29 cellular contexts compared by ENCODE assay signal in genomic region chr11:80074837-80075236, GRCh38.
"Had no signal": no experiment of that assay in that cellular context is flagged by ENCODE, and none has a peak within 500 bp of the region (broad histone marks: within the 10 kb centered on the region; RNA-seq: fewer than 3 reads in every experiment).

No MANE protein-coding gene starts in this region.

- H3K27me3 ChIP-seq: adrenal gland, ascending aorta, body of pancreas, brain microvascular endothelial cell, breast epithelium, cardiac muscle cell had no signal

- H3K27ac ChIP-seq: adrenal gland, ascending aorta, body of pancreas, brain microvascular endothelial cell, breast epithelium, cardiac muscle cell had no signal

- DNase-seq: activated effector memory CD4-positive, alpha-beta T cell treated with anti-CD3 and anti-CD28 coated beads, Interleukin-2, amount 50 U/mL, for 16 hours; activated effector memory CD4-positive, alpha-beta T cell treated with Interleukin-2 at 50 U/mL for 16 hours; activated gamma-delta T cell; activated gamma-delta T cell treated with Interleukin-2 at 50 U/mL for 16 hours; activated naive CD4-positive, alpha-beta T cell; activated naive CD4-positive, alpha-beta T cell treated with anti-CD3 and anti-CD28 coated beads for 36 hours; activated naive CD4-positive, alpha-beta T cell treated with anti-CD3 and anti-CD28 coated beads, Interleukin-2, amount 10 ng/mL, durations not matched to agents 7 days and 5 days; activated naive CD4-positive, alpha-beta T cell treated with anti-CD3 and anti-CD28 coated beads, Interleukin-2, amount 50 U/mL, for 16 hours; activated naive CD4-positive, alpha-beta T cell treated with Interleukin-2 at 50 U/mL for 16 hours; activated naive CD8-positive, alpha-beta T cell treated with anti-CD3 and anti-CD28 coated beads for 36 hours; activated naive CD8-positive, alpha-beta T cell treated with anti-CD3 and anti-CD28 coated beads, Interleukin-2, amount 10 ng/mL, durations not matched to agents 7 days and 5 days; activated naive CD8-positive, alpha-beta T cell treated with anti-CD3 and anti-CD28 coated beads, Interleukin-2, amount 50 U/mL, for 24 hours; activated T-cell treated with anti-CD3 and anti-CD28 coated beads, Interleukin-2, amount 50 U/mL, for 24 hours; activated T-cell treated with anti-CD3 and anti-CD28 coated beads, Interleukin-2, amount 50 U/mL, for 4 hours; activated T-cell treated with anti-CD3 and anti-CD28 coated beads, Interleukin-2, amount 50 U/mL, for 48 hours; activated T-cell treated with anti-CD3 and anti-CD28 coated beads, Interleukin-2, amount 50 U/mL, for 72 hours; adrenal gland; amniotic stem cell; amygdala; anterior cingulate cortex; aorta; body of pancreas; brain microvascular endothelial cell; caudate nucleus; central memory CD4-positive, alpha-beta T cell; cerebellar nuclear complex had no signal

- H3K4me3 ChIP-seq: adrenal gland, ascending aorta, body of pancreas, breast epithelium, cardiac muscle cell had no signal

- H3K36me3 ChIP-seq: adrenal gland, ascending aorta, brain microvascular endothelial cell, breast epithelium, cardiac muscle cell had no signal

- H3K9me3 ChIP-seq: adrenal gland, ascending aorta, body of pancreas had no signal
